ENCODE assay signal across 1 cellular context in the genomic region with DNA sequence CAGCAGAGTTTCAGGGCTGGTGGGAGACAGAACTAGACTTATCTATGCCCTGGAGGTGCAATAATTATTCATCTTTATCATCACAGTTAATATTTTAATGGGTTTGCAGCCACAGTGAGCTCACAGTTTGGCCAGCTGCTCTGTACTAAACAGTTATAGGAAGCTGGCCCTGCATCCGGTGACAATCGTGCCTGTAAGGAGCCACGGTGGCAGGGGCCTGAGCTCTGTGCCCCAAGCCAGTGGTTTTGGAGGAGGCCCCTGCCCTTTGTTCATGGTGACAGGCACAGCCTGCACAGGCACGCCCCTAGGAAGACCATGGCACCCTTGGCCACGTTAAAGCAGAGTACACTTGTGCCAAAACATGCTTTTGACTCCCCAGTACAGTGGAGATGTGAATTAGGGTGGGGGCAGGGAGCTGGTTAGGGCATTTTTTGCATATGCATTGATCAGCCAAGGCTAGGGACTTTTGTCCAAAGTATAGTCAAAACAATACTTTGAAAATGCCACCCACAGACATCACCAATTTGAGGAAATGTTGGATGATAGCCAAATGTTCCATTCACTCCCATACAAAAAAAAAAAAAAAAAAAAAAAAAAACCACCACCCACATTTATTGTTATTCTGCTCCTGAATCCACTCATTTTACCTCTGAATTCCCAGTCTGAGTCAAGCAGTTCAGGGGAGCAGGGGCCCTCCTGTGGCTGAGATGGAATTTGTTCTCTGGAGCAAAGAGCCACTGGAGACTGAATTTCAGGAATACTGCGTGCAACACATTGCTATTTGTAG.
TF ChIP-seq lines count a peak whose summit lies in the region.

No MANE protein-coding gene starts in this region.

TF ChIP-seq in H1, 55 proteins besides CTCF, POLR2A, EP300 and RAD21 (continued from another document):
- TF ChIP-seq, protein P1, sequence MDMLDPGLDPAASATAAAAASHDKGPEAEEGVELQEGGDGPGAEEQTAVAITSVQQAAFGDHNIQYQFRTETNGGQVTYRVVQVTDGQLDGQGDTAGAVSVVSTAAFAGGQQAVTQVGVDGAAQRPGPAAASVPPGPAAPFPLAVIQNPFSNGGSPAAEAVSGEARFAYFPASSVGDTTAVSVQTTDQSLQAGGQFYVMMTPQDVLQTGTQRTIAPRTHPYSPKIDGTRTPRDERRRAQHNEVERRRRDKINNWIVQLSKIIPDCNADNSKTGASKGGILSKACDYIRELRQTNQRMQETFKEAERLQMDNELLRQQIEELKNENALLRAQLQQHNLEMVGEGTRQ (IDR thresholded peaks at IDR 0.05; ENCODE audit: low read length), result no peak
- TF ChIP-seq SP4 (IDR thresholded peaks at IDR 0.05; ENCODE audit: low read length), result no peak
- no peak for TF ChIP-seq CTBP2 (IDR thresholded peaks at IDR 0.05; ENCODE audit: borderline replicate concordance, insufficient read depth, insufficient read length, low read length)
- TF ChIP-seq ZNF274 (IDR thresholded peaks at IDR 0.05; ENCODE audit: borderline replicate concordance, extremely low read depth, low read length), result no peak
